28 cellular contexts compared by ENCODE assay signal in the genomic region with DNA sequence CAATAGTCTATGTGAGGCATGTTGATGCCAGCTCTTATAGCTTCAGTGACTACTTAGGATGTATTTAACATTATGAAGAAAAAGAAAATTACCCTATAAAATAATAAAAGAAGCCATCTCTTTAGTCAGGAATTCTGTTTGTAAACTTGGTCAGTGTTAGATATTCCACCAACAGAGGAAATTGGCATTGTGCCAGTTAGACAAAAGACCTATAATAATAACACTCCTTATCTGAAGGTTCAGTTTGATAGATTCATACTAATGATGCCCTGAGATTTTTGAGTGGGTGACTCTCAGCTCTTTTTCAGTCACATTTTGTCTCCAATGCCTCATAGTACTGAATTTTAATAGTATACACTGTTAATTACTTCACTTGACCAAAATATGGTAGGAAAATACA. TPM values are rescaled to one million over a fixed set of nuclear protein-coding genes. Genes with fewer than 3 reads are reported as not detected.
"Had no signal": no experiment of that assay in that cellular context is flagged by ENCODE, and none has a peak within 500 bp of the region (broad histone marks: within the 10 kb centered on the region; RNA-seq: fewer than 3 reads in every experiment).

No MANE protein-coding gene starts in this region.

- FAIRE-seq: endothelial cell of umbilical vein, kidney had no signal

- H2AFZ ChIP-seq: hepatocyte had no signal

- H3K79me2 ChIP-seq: hepatocyte had no signal

- H3K36me3 ChIP-seq: esophagus muscularis mucosa, gastroesophageal sphincter, heart left ventricle, ovary, spleen, tibial artery had no signal

- H3K9me3 ChIP-seq: esophagus muscularis mucosa, gastroesophageal sphincter, heart left ventricle, ovary, psoas muscle, spleen, testis, tibial artery had no signal

- H3K4me1 ChIP-seq: esophagus muscularis mucosa, foreskin keratinocyte, gastroesophageal sphincter, heart left ventricle, psoas muscle, spleen, testis, tibial artery had no signal

- H3K4me2 ChIP-seq: hepatocyte had no signal

- H3K27ac ChIP-seq: esophagus muscularis mucosa, foreskin keratinocyte, gastroesophageal sphincter, heart left ventricle, hepatocyte, ovary, psoas muscle, skin epidermis, spleen, testis, tibial artery had no signal

- H3K27me3 ChIP-seq: ovary, testis had no signal

- ATAC-seq: foreskin keratinocyte; gastroesophageal sphincter; heart left ventricle; left lobe of liver; natural killer cell; psoas muscle; right cardiac atrium; stimulated activated memory B cell treated with anti-CD40 and anti-IgM and Interleukin-4, amounts not matched to agents 10 μg/mL and 1 μg/mL and 100 μg/mL, for 72 hours; stimulated activated naive CD8-positive, alpha-beta T cell treated with anti-CD3 and anti-CD28 coated beads, Interleukin-15, Interleukin-2, amounts not matched to agents 100 U/mL and 50 U/mL, for 24 hours had no signal

- DNase-seq: dermis blood vessel endothelial cell; effector memory CD4-positive, alpha-beta T cell; foreskin keratinocyte; heart left ventricle; kidney; natural killer cell; occipital lobe; ovary; posterior cingulate gyrus; psoas muscle; right cardiac atrium; spleen; stimulated activated CD4-positive, alpha-beta T cell treated with anti-CD3 and anti-CD28 coated beads, Interleukin-4, amount 100 ng/mL, for 4 hours; stimulated activated naive CD8-positive, alpha-beta T cell treated with anti-CD3 and anti-CD28 coated beads, Interleukin-15, Interleukin-2, amounts not matched to agents 100 U/mL and 50 U/mL, for 24 hours; substantia nigra; testis; tibial artery had no signal

- H3K4me3 ChIP-seq: esophagus muscularis mucosa, gastroesophageal sphincter, heart left ventricle, hepatocyte, lung, ovary, psoas muscle, skin epidermis, spleen, testis, tibial artery had no signal

RNA-seq across cellular contexts. Expression of a gene that starts 6.6 kb away (rescaled TPM):
- total RNA-seq: dermis blood vessel endothelial cell, endothelial cell of umbilical vein, epithelial cell of proximal tubule, fibroblast of lung, foreskin keratinocyte, heart left ventricle, mononuclear cell, natural killer cell, psoas muscle, spleen had no signal
- polyA plus RNA-seq: endothelial cell of umbilical vein, fibroblast of lung, foreskin keratinocyte, heart left ventricle, psoas muscle had no signal
